In genomic region chr6:32171234-32171633, GRCh38 we compare ENCODE assay signal across 23 cellular contexts.
"Had no signal": no experiment of that assay in that cellular context is flagged by ENCODE, and none has a peak within 500 bp of the region (broad histone marks: within the 10 kb centered on the region; RNA-seq: fewer than 3 reads in every experiment).

No MANE protein-coding gene starts in this region.

- H3K4me2 ChIP-seq: hepatocyte had no signal

- H3K4me3 ChIP-seq: hepatocyte, left ventricle myocardium inferior, ovary, psoas muscle, right atrium auricular region, upper lobe of right lung had no signal

- H3K4me3 Mint-ChIP-seq: activated naive CD8-positive, alpha-beta T cell; activated T-cell treated with anti-CD3 and anti-CD28 coated beads, Interleukin-2, amount 50 U/mL, for 72 hours had no signal

- DNase-seq: activated CD4-positive, alpha-beta T cell treated with anti-CD3 and anti-CD28 coated beads for 4 hours; activated CD4-positive, alpha-beta T cell treated with anti-CD3 and anti-CD28 coated beads, Interleukin-2, amount 50 U/mL, for 48 hours; activated CD4-positive, CD25-positive, alpha-beta regulatory T cell; activated CD8-positive, alpha-beta memory T cell treated with anti-CD3 and anti-CD28 coated beads, Interleukin-2, amount 50 U/mL, for 48 hours; activated effector memory CD4-positive, alpha-beta T cell treated with anti-CD3 and anti-CD28 coated beads, Interleukin-2, amount 50 U/mL, for 16 hours; activated T-cell treated with anti-CD3 and anti-CD28 coated beads, Interleukin-2, amount 50 U/mL, for 72 hours; cerebellar nuclear complex; cortex of kidney; erythroblast; foreskin keratinocyte; left ventricle myocardium inferior; psoas muscle; stimulated activated CD4-positive, alpha-beta T cell treated with anti-CD3 and anti-CD28 coated beads, Interleukin-12 subunit alpha, Interleukin-12 subunit beta, amount 100 ng/mL, for 4 hours; stimulated activated CD4-positive, alpha-beta T cell treated with anti-CD3 and anti-CD28 coated beads, Interleukin-4, amount 100 ng/mL, for 4 hours; stimulated activated naive CD8-positive, alpha-beta T cell treated with anti-CD3 and anti-CD28 coated beads, Interleukin-15, Interleukin-2, amounts not matched to agents 100 U/mL and 50 U/mL, for 24 hours; T-helper 1 cell; upper lobe of right lung had no signal

- H3K9me3 Mint-ChIP-seq: activated T-cell treated with anti-CD3 and anti-CD28 coated beads, Interleukin-2, amount 50 U/mL, for 72 hours; naive thymus-derived CD8-positive, alpha-beta T cell had no signal

- H3K27ac Mint-ChIP-seq: activated naive CD8-positive, alpha-beta T cell; activated T-cell treated with anti-CD3 and anti-CD28 coated beads, Interleukin-2, amount 50 U/mL, for 72 hours had no signal

- H3K36me3 ChIP-seq: ovary had no signal

- H3K27me3 Mint-ChIP-seq: activated naive CD8-positive, alpha-beta T cell; naive thymus-derived CD8-positive, alpha-beta T cell had no signal

- H3K27ac ChIP-seq: foreskin keratinocyte, hepatocyte, left ventricle myocardium inferior, neutrophil, ovary, psoas muscle, right atrium auricular region, upper lobe of right lung had no signal

- ATAC-seq: activated T-cell treated with anti-CD3 and anti-CD28 coated beads, Interleukin-2, amount 50 U/mL, for 72 hours; foreskin keratinocyte; naive thymus-derived CD8-positive, alpha-beta T cell; psoas muscle; stimulated activated naive CD8-positive, alpha-beta T cell treated with anti-CD3 and anti-CD28 coated beads, Interleukin-15, Interleukin-2, amounts not matched to agents 100 U/mL and 50 U/mL, for 24 hours; upper lobe of right lung had no signal

- H3K27me3 ChIP-seq: foreskin keratinocyte, hepatocyte, neutrophil, ovary, right atrium auricular region, upper lobe of right lung had no signal

- H2AFZ ChIP-seq: hepatocyte had no signal

- H3K9me3 ChIP-seq: left ventricle myocardium inferior, neutrophil, ovary, psoas muscle, right atrium auricular region, upper lobe of right lung had no signal
